12 cellular contexts compared by ENCODE assay signal in the genomic region with DNA sequence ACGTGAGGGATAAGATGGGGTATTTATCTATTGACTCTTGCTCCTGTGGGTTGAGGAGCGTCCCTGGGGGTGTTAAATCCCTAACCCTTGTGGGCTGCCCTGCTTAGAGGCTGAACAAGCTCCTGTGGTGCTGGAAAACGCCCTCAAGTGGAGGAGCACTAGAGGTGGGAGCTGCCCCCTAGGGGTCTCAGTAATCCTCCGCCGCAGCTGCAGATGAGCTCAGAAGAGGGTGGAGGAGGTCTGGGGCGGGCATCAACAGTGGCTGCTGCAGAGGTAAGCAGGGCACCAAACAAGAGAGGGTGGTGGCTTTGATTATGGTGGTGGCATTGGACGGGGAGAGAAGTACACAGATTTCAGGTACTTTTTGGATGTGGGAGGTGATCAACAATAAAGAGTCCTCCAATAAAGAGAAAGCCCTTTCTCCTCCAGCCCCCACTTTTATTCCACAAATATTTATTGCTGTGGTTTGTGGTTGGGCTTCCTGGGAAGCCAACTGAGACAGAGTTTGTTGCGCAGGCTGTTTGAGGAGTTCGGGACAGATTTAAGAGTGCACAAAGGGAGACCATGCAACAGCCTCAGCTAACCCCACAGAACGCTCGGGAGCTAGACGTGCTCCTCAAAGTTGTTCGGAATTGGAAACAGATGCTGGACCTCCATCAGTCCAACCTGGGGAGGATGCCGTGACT.
A peak's percentile ranks its signal among the peaks of the same experiment; 100 is the strongest.
DNase-seq lines count a peak whose midpoint lies in the region; ATAC-seq and TF ChIP-seq lines count a peak whose summit lies in the region.
"Had no signal": no experiment of that assay in that cellular context is flagged by ENCODE, and none has a peak within 500 bp of the region (broad histone marks: within the 10 kb centered on the region; RNA-seq: fewer than 3 reads in every experiment).

No MANE protein-coding gene starts in this region.

- peaks cover 10% of the 10 kb centered on the region for H3K4me1 ChIP-seq in suprapubic skin
- H3K4me1 ChIP-seq: psoas muscle had no signal

- H3K27me3 ChIP-seq in suprapubic skin: peaks cover 10% of the 10 kb centered on the region
- H3K27me3 ChIP-seq: hepatocyte had no signal

- H3K27ac Mint-ChIP-seq in T-helper 2 cell treated with Interferon-gamma antibody and Interleukin-4, amounts not matched to agents 5 μg/mL and 100 μg/mL, for 36 hours: no peak overlapping the region
- no peak overlapping the region for H3K27ac Mint-ChIP-seq in stimulated activated effector memory CD8-positive, alpha-beta T cell treated with anti-CD3 and anti-CD28 coated beads, Interleukin-12 subunit alpha, Interleukin-12 subunit beta, amount 100 ng/mL, for 72 hours

- H3K36me3 Mint-ChIP-seq in T-helper 2 cell treated with Interferon-gamma antibody and Interleukin-4, amounts not matched to agents 5 μg/mL and 100 μg/mL, for 36 hours (ENCODE audit: low read depth): no peaks in the 10 kb centered on the region
- no peaks in the 10 kb centered on the region for H3K36me3 Mint-ChIP-seq in stimulated activated effector memory CD8-positive, alpha-beta T cell treated with anti-CD3 and anti-CD28 coated beads, Interleukin-12 subunit alpha, Interleukin-12 subunit beta, amount 100 ng/mL, for 72 hours

- no peak overlapping the region for H3K4me3 ChIP-seq in fibroblast of mammary gland (ENCODE audit: control insufficient read depth, low read depth, low read length)
- no peak overlapping the region for H3K4me3 ChIP-seq in suprapubic skin

- TF ChIP-seq CTCF in fibroblast of mammary gland (conservative IDR thresholded peaks at IDR 0.05; ENCODE audit: control insufficient read depth, insufficient read depth, low read depth, low read length): no peak
- no peak for TF ChIP-seq CTCF in suprapubic skin (IDR thresholded peaks at IDR 0.05)

- ATAC-seq in stimulated activated effector memory CD8-positive, alpha-beta T cell treated with anti-CD3 and anti-CD28 coated beads, Interleukin-12 subunit alpha, Interleukin-12 subunit beta, amount 100 ng/mL, for 72 hours: no peak
- ATAC-seq in HG03045 (IDR thresholded peaks at IDR 0.05; ENCODE audit: unreplicated experiment) (no peak), GM21390 (IDR thresholded peaks at IDR 0.05; ENCODE audit: unreplicated experiment) (no peak)

- peak overlapping the region; percentile 2 for H3K4me3 Mint-ChIP-seq in T-helper 2 cell treated with Interferon-gamma antibody and Interleukin-4, amounts not matched to agents 5 μg/mL and 100 μg/mL, for 36 hours
- peak overlapping the region; percentile 26 for H3K4me3 Mint-ChIP-seq in stimulated activated effector memory CD8-positive, alpha-beta T cell treated with anti-CD3 and anti-CD28 coated beads, Interleukin-12 subunit alpha, Interleukin-12 subunit beta, amount 100 ng/mL, for 72 hours
- H3K4me3 Mint-ChIP-seq: central memory CD8-positive, alpha-beta T cell had no signal

- peaks cover 1% of the 10 kb centered on the region for H3K4me1 Mint-ChIP-seq in T-helper 2 cell treated with Interferon-gamma antibody and Interleukin-4, amounts not matched to agents 5 μg/mL and 100 μg/mL, for 36 hours (ENCODE audit: low read depth)
- peaks cover 7% of the 10 kb centered on the region for H3K4me1 Mint-ChIP-seq in stimulated activated effector memory CD8-positive, alpha-beta T cell treated with anti-CD3 and anti-CD28 coated beads, Interleukin-12 subunit alpha, Interleukin-12 subunit beta, amount 100 ng/mL, for 72 hours

- WGBS in suprapubic skin: 50% methylated on average over 14 of the region's 14 CpGs

- no peak for TF ChIP-seq EP300 in suprapubic skin (IDR thresholded peaks at IDR 0.05)

- H3K27me3 Mint-ChIP-seq in T-helper 2 cell treated with Interferon-gamma antibody and Interleukin-4, amounts not matched to agents 5 μg/mL and 100 μg/mL, for 36 hours (ENCODE audit: low read depth): peaks cover 46% of the 10 kb centered on the region

- TF ChIP-seq POLR2A in suprapubic skin (IDR thresholded peaks at IDR 0.05): no peak

- no peaks in the 10 kb centered on the region for H3K36me3 ChIP-seq in suprapubic skin

- H3K9me3 ChIP-seq in suprapubic skin: no peaks in the 10 kb centered on the region
- H3K9me3 ChIP-seq: psoas muscle had no signal

- no peak overlapping the region for H3K27ac ChIP-seq in suprapubic skin
- H3K27ac ChIP-seq: hepatocyte, psoas muscle had no signal

- DNase-seq in T-helper 2 cell treated with Interferon-gamma antibody and Interleukin-4, amounts not matched to agents 5 μg/mL and 100 μg/mL, for 36 hours (ENCODE audit: low spot score): no peak
- DNase-seq in T-helper 2 cell: no peak
- peak; percentile 67 for DNase-seq in NCI-H69 (lab: John Stamatoyannopoulos, UW)
- DNase-seq in fibroblast of mammary gland (ENCODE audit: low read depth): peak; percentile 64
- no peak for DNase-seq in stimulated activated effector memory CD8-positive, alpha-beta T cell treated with anti-CD3 and anti-CD28 coated beads, Interleukin-12 subunit alpha, Interleukin-12 subunit beta, amount 100 ng/mL, for 72 hours (ENCODE audit: low spot score in 2 of 2)
- DNase-seq in suprapubic skin (ENCODE audit: low spot score in 2 of 2): no peak
- DNase-seq: activated CD8-positive, alpha-beta memory T cell treated with anti-CD3 and anti-CD28 coated beads for 24 hours had no signal

- no peaks in the 10 kb centered on the region for H3K9me3 Mint-ChIP-seq in T-helper 2 cell treated with Interferon-gamma antibody and Interleukin-4, amounts not matched to agents 5 μg/mL and 100 μg/mL, for 36 hours
- no peaks in the 10 kb centered on the region for H3K9me3 Mint-ChIP-seq in stimulated activated effector memory CD8-positive, alpha-beta T cell treated with anti-CD3 and anti-CD28 coated beads, Interleukin-12 subunit alpha, Interleukin-12 subunit beta, amount 100 ng/mL, for 72 hours
- H3K9me3 Mint-ChIP-seq: central memory CD8-positive, alpha-beta T cell had no signal

Comparison
In these comparisons a context has a peak if more than half of its experiments do, and no peak if none do; other contexts are left out.
1. DNase-seq: peak in NCI-H69 (single experiment) and fibroblast of mammary gland (single experiment); none in T-helper 2 cell treated with Interferon-gamma antibody and Interleukin-4, amounts not matched to agents 5 μg/mL and 100 μg/mL, for 36 hours (single experiment), T-helper 2 cell (0 of 5), stimulated activated effector memory CD8-positive, alpha-beta T cell treated with anti-CD3 and anti-CD28 coated beads, Interleukin-12 subunit alpha, Interleukin-12 subunit beta, amount 100 ng/mL, for 72 hours (0 of 2) and suprapubic skin (0 of 2).